14 cellular contexts compared by ENCODE assay signal in genomic region chr17:77571141-77571540, GRCh38.
DNase-seq lines count a peak whose midpoint lies in the region; TF ChIP-seq lines count a peak whose summit lies in the region.
"Had no signal": no experiment of that assay in that cellular context is flagged by ENCODE, and none has a peak within 500 bp of the region (broad histone marks: within the 10 kb centered on the region; RNA-seq: fewer than 3 reads in every experiment).

No MANE protein-coding gene starts in this region.

- H3K4me3 ChIP-seq in coronary artery (peak overlapping the region; percentile 64), muscle layer of duodenum (ENCODE audit: low read depth in 1 of 2, low read length in 2 of 2) (peak overlapping the region; percentile 52 to 57), GM23248 (no peak overlapping the region)
- H3K4me3 ChIP-seq: cardiac muscle cell, thyroid gland had no signal

- no peak overlapping the region for H2AFZ ChIP-seq in GM23248

- H3K9me3 Mint-ChIP-seq in activated naive CD4-positive, alpha-beta T cell treated with anti-CD3 and anti-CD28 coated beads for 36 hours, result no peaks in the 10 kb centered on the region
- H3K9me3 Mint-ChIP-seq in type B pancreatic cell, result no peaks in the 10 kb centered on the region
- H3K9me3 Mint-ChIP-seq: HFFc6; T-helper 1 cell treated with Interleukin-12 subunit alpha and Interleukin-12 subunit beta and Interleukin-4 antibody, amounts not matched to agents 30 μg/mL and 1 μg/mL, for 36 hours had no signal

- H3K27ac ChIP-seq in coronary artery (peak overlapping the region in 1 of 2 donors; percentile 60), muscle layer of duodenum (ENCODE audit: low read length) (no peak overlapping the region), GM23248 (no peak overlapping the region)
- H3K27ac ChIP-seq: cardiac muscle cell, thyroid gland had no signal

- CTCF ChIA-PET in activated naive CD4-positive, alpha-beta T cell treated with anti-CD3 and anti-CD28 coated beads for 36 hours (lab: Charles Lee), result interaction anchor here (1.6 kb wide), 1 partner anchor 76 kb away, joined by 3 read pairs; no protein-coding TSS in a partner anchor

- peaks cover 5 to 10% of the 10 kb centered on the region in 2 donors for H3K4me1 ChIP-seq in muscle layer of duodenum (ENCODE audit: control insufficient read depth in 1 of 2, insufficient read depth in 2 of 2, low read length in 2 of 2)
- H3K4me1 ChIP-seq in GM23248 (ENCODE audit: insufficient read depth), result peaks cover 7% of the 10 kb centered on the region

- in situ Hi-C loops in GM23248 (cut with MboI), result no loop called here

- H3K27ac Mint-ChIP-seq in activated naive CD4-positive, alpha-beta T cell treated with anti-CD3 and anti-CD28 coated beads for 36 hours, result no peak overlapping the region
- no peak overlapping the region for H3K27ac Mint-ChIP-seq in type B pancreatic cell
- H3K27ac Mint-ChIP-seq: HFFc6; T-helper 1 cell treated with Interleukin-12 subunit alpha and Interleukin-12 subunit beta and Interleukin-4 antibody, amounts not matched to agents 30 μg/mL and 1 μg/mL, for 36 hours had no signal

- no peaks in the 10 kb centered on the region for H4K20me1 ChIP-seq in GM23248 (ENCODE audit: insufficient read depth)

- WGBS in GM23248 (ENCODE audit: low coverage in 1 of 2, low lambda C conversion rate in 2 of 2, missing lambda C conversion rate in 2 of 2), 2 experiments, result 42 to 58% methylated on average over 17 to 20 of the region's 20 CpGs

- H3K4me3 Mint-ChIP-seq in activated naive CD4-positive, alpha-beta T cell treated with anti-CD3 and anti-CD28 coated beads for 36 hours, result peak overlapping the region; percentile 45
- peak overlapping the region; percentile 25 for H3K4me3 Mint-ChIP-seq in type B pancreatic cell
- H3K4me3 Mint-ChIP-seq: HFFc6 had no signal

- no peaks in the 10 kb centered on the region for H3K36me3 Mint-ChIP-seq in activated naive CD4-positive, alpha-beta T cell treated with anti-CD3 and anti-CD28 coated beads for 36 hours (ENCODE audit: low read depth)
- no peaks in the 10 kb centered on the region for H3K36me3 Mint-ChIP-seq in type B pancreatic cell

- H3K27me3 Mint-ChIP-seq in activated naive CD4-positive, alpha-beta T cell treated with anti-CD3 and anti-CD28 coated beads for 36 hours (ENCODE audit: low read depth), result peaks cover 9% of the 10 kb centered on the region
- peaks cover 35% of the 10 kb centered on the region for H3K27me3 Mint-ChIP-seq in type B pancreatic cell

- intact Hi-C loops in activated naive CD4-positive, alpha-beta T cell treated with anti-CD3 and anti-CD28 coated beads for 36 hours (cut with micrococcal nuclease), result no loop called here

- H3K79me2 ChIP-seq in GM23248 (ENCODE audit: insufficient read depth), result no peaks in the 10 kb centered on the region

- no peak overlapping the region for H3K9ac ChIP-seq in GM23248

- TF ChIP-seq CTCF in coronary artery (IDR thresholded peaks at IDR 0.05), result no peak
- TF ChIP-seq CTCF in type B pancreatic cell (conservative IDR thresholded peaks at IDR 0.05), result no peak

- H3K27me3 ChIP-seq in muscle layer of duodenum (ENCODE audit: low read depth, low read length) (no peaks in the 10 kb centered on the region), GM23248 (replicated peaks; ENCODE audit: insufficient read depth) (peaks cover 60% of the 10 kb centered on the region)
- H3K27me3 ChIP-seq: thyroid gland had no signal

- no peaks in the 10 kb centered on the region for H3F3A ChIP-seq in GM23248 (ENCODE audit: insufficient read depth)

- H3K9me3 ChIP-seq in muscle layer of duodenum (ENCODE audit: control insufficient read depth in 1 of 2, low read length in 2 of 2) (no peaks in the 10 kb centered on the region), GM23248 (ENCODE audit: low read depth) (no peaks in the 10 kb centered on the region)
- H3K9me3 ChIP-seq: thyroid gland had no signal

- no peak overlapping the region for H3K4me2 ChIP-seq in GM23248 (ENCODE audit: unreplicated experiment)

- H3K36me3 ChIP-seq in muscle layer of duodenum (ENCODE audit: control insufficient read depth in 1 of 2, insufficient read depth in 2 of 2, low read length in 2 of 2), result no peaks in the 10 kb centered on the region
- no peaks in the 10 kb centered on the region for H3K36me3 ChIP-seq in GM23248 (ENCODE audit: low read depth)
- H3K36me3 ChIP-seq: cardiac muscle cell, thyroid gland had no signal

- DNase-seq in activated naive CD4-positive, alpha-beta T cell treated with anti-CD3 and anti-CD28 coated beads for 36 hours, result no peak
- no peak for DNase-seq in activated naive CD4-positive, alpha-beta T cell (lab: John Stamatoyannopoulos, UW)
- DNase-seq in coronary artery (ENCODE audit: low spot score) (no peak), type B pancreatic cell (ENCODE audit: extremely low spot score, unreplicated experiment) (no peak), T-helper 1 cell (no peak), medulla oblongata (ENCODE audit: extremely low spot score) (no peak), GM23248 (no peak)
- DNase-seq: HFFc6; NCI-H1417 treated with DMSO at 0.1 percent for 48 hours; stimulated activated CD4-positive, alpha-beta T cell treated with anti-CD3 and anti-CD28 coated beads, Interleukin-4, amount 100 ng/mL, for 1 hour; thyroid gland had no signal

- H3K4me1 Mint-ChIP-seq in activated naive CD4-positive, alpha-beta T cell treated with anti-CD3 and anti-CD28 coated beads for 36 hours (ENCODE audit: low read depth), result peaks cover 10% of the 10 kb centered on the region
- peaks cover 9% of the 10 kb centered on the region for H3K4me1 Mint-ChIP-seq in type B pancreatic cell (ENCODE audit: unreplicated experiment)

- no peaks in the 10 kb centered on the region for H3K9me2 ChIP-seq in GM23248 (ENCODE audit: insufficient read depth)
